ENCODE assay signal across 6 cellular contexts in the genomic region with DNA sequence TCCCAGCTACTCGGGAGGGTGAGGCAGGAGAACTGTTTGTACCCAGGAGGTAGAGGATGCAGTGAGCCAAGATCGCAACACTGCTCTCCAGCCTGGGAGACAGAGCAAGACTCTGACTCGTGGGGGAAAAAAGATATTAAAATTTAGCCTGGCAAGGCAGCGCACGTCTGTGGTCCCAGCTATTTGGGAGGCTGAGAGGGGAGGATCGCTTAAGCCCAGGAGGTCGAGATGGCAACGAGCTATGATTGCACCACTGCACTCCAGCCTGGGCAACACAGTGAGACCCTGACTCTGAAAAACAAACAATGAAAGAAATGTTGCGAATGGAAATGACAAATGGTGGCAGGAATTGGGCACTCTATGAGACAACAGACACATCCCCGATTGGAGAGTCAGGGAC.
DNase-seq lines count a peak whose midpoint lies in the region; ATAC-seq, FAIRE-seq and TF ChIP-seq lines count a peak whose summit lies in the region.
"Not testable (repeated sequence)": the region's sequence is repeated elsewhere in the genome, so short reads cannot be mapped to it uniquely, and the experiment has no call there.

No MANE protein-coding gene starts in this region.

- peak; percentile 55 for DNase-seq in activated CD8-positive, alpha-beta memory T cell treated with anti-CD3 and anti-CD28 coated beads, Interleukin-2, amount 10 ng/mL, durations not matched to agents 7 days and 5 days
- not testable (repeated sequence) for DNase-seq in GM12878 (ENCODE audit: low read depth, low spot score); natural killer cell
- peak in 2 of 3 donors; percentile 3 for DNase-seq in immature natural killer cell
- DNase-seq in spleen: peak; percentile 76

- not testable (repeated sequence) for H3K27me3 ChIP-seq in GM12878 (replicated peaks in 1 of 2; ENCODE audit: control insufficient read depth in 2 of 2, insufficient read depth in 2 of 2, low read length in 1 of 2); spleen (replicated peaks in 1 of 7)

- H3K9ac ChIP-seq in GM12878 (ENCODE audit: control insufficient read depth, insufficient read depth, low read length): not testable (repeated sequence)

- not testable (repeated sequence) for H3K36me3 Mint-ChIP-seq in activated CD8-positive, alpha-beta memory T cell treated with anti-CD3 and anti-CD28 coated beads, Interleukin-2, amount 10 ng/mL, durations not matched to agents 7 days and 5 days; natural killer cell
- peaks cover 7 to 21% (median 11%) of the 10 kb centered on the region in 3 donors for H3K36me3 Mint-ChIP-seq in immature natural killer cell

- H3K79me2 ChIP-seq in GM12878 (ENCODE audit: control insufficient read depth, insufficient read depth, low read length): not testable (repeated sequence)

- RAD21 ChIA-PET in GM12878 (lab: Charles Lee; ENCODE audit: unreplicated experiment): not testable (repeated sequence)

- intact Hi-C loops in GM12878 (cut with micrococcal nuclease; ENCODE audit: unreplicated experiment): loop anchor here (10.0 kb wide), 1 partner anchor 175 kb away; a partner anchor contains a TSS
- intact Hi-C loops in natural killer cell (cut with micrococcal nuclease); spleen (cut with DNase I; ENCODE audit: low total_unique reads): not testable (repeated sequence)

- in situ Hi-C loops in GM12878 (cut with MboI): loop anchor here (25.0 kb wide), 1 partner anchor 682 kb away; no protein-coding TSS in a partner anchor

- not testable (repeated sequence) for H3K4me1 ChIP-seq in HEK293 (ENCODE audit: control insufficient read depth, insufficient read depth, low read length); GM12878 (ENCODE audit: control insufficient read depth, insufficient read depth, low read length); spleen

- TF ChIP-seq POLR2A in GM12878 (IDR thresholded peaks at IDR 0.05; ENCODE audit: low read depth, low read length); spleen (IDR thresholded peaks at IDR 0.05): not testable (repeated sequence)

- H3K27ac Mint-ChIP-seq in activated CD8-positive, alpha-beta memory T cell treated with anti-CD3 and anti-CD28 coated beads, Interleukin-2, amount 10 ng/mL, durations not matched to agents 7 days and 5 days: not testable (repeated sequence)
- H3K27ac Mint-ChIP-seq in immature natural killer cell: peak overlapping the region in 1 of 6 donors; percentile 2
- H3K27ac Mint-ChIP-seq in natural killer cell: peak overlapping the region; percentile 5 to 17

- H3K4me1 Mint-ChIP-seq in activated CD8-positive, alpha-beta memory T cell treated with anti-CD3 and anti-CD28 coated beads, Interleukin-2, amount 10 ng/mL, durations not matched to agents 7 days and 5 days; immature natural killer cell; natural killer cell: not testable (repeated sequence)

- SMC1A ChIA-PET in GM12878 (lab: Charles Lee; ENCODE audit: uncharacterized antibody, unreplicated experiment): not testable (repeated sequence)

- not testable (repeated sequence) for ATAC-seq in activated CD8-positive, alpha-beta memory T cell treated with anti-CD3 and anti-CD28 coated beads, Interleukin-2, amount 10 ng/mL, durations not matched to agents 7 days and 5 days; GM12878; natural killer cell

- not testable (repeated sequence) for H3K4me3 ChIP-seq in HEK293 (ENCODE audit: low read depth, low read length); GM12878; spleen

- not testable (repeated sequence) for TF ChIP-seq RAD21 in GM12878 (IDR thresholded peaks at IDR 0.05; ENCODE audit: insufficient read depth, low read depth, low read length)

- FAIRE-seq in GM12878 (lab: Jason Lieb, UNC): not testable (repeated sequence)

- not testable (repeated sequence) for H2AFZ ChIP-seq in GM12878 (ENCODE audit: control insufficient read depth, low read depth, low read length)

- CTCF ChIA-PET in HEK293 (lab: Yijun Ruan, JAX); activated CD8-positive, alpha-beta memory T cell treated with anti-CD3 and anti-CD28 coated beads, Interleukin-2, amount 10 ng/mL, durations not matched to agents 7 days and 5 days (lab: Charles Lee); GM12878 (lab: Yijun Ruan, JAX): not testable (repeated sequence)

- 95% methylated on average over 10 of the region's 10 CpGs for WGBS in GM12878 (ENCODE audit: insufficient coverage, insufficient replicate concordance, low lambda C conversion rate, missing lambda C conversion rate)
- WGBS in spleen, 5 donors: 94 to 98% (median 95%) methylated on average over 9 to 10 of the region's 10 CpGs

- H3K27me3 Mint-ChIP-seq in activated CD8-positive, alpha-beta memory T cell treated with anti-CD3 and anti-CD28 coated beads, Interleukin-2, amount 10 ng/mL, durations not matched to agents 7 days and 5 days; immature natural killer cell (ENCODE audit: low read depth in 3 of 3); natural killer cell (ENCODE audit: low read depth in 2 of 2): not testable (repeated sequence)

- TF ChIP-seq CTCF in HEK293 (tag by site-specific recombination; IDR thresholded peaks at IDR 0.05); GM12878 (IDR thresholded peaks at IDR 0.05 in 2 of 3, conservative IDR thresholded peaks at IDR 0.05 in 1 of 3; ENCODE audit: control insufficient read depth in 2 of 3, extremely low read depth in 1 of 3, insufficient read depth in 1 of 3, low read depth in 3 of 3, low read length in 3 of 3); natural killer cell (IDR thresholded peaks at IDR 0.05); spleen (IDR thresholded peaks at IDR 0.05 in 8 of 11, conservative IDR thresholded peaks at IDR 0.05 in 3 of 11): not testable (repeated sequence)

- H3K4me2 ChIP-seq in GM12878 (ENCODE audit: control insufficient read depth, insufficient read depth): not testable (repeated sequence)

- not testable (repeated sequence) for H4K20me1 ChIP-seq in GM12878 (ENCODE audit: control insufficient read depth, insufficient read depth)

- H3K4me3 Mint-ChIP-seq in activated CD8-positive, alpha-beta memory T cell treated with anti-CD3 and anti-CD28 coated beads, Interleukin-2, amount 10 ng/mL, durations not matched to agents 7 days and 5 days; immature natural killer cell; natural killer cell: not testable (repeated sequence)

- BruUV-seq in GM12878 (replicated peaks; lab: Mats Ljungman, UMichigan): not testable (repeated sequence)

- not testable (repeated sequence) for H3K36me3 ChIP-seq in HEK293 (ENCODE audit: control insufficient read depth in 2 of 2, insufficient read depth in 1 of 2, low read length in 2 of 2); GM12878 (ENCODE audit: control insufficient read depth in 2 of 2, insufficient read depth in 2 of 2, low read length in 1 of 2)
- H3K36me3 ChIP-seq in spleen: peaks cover 2 to 69% (median 22%) of the 10 kb centered on the region in 6 donors

- POLR2A ChIA-PET in HEK293 (lab: Yijun Ruan, JAX); GM12878 (lab: Charles Lee): not testable (repeated sequence)

- not testable (repeated sequence) for H3K9me3 Mint-ChIP-seq in activated CD8-positive, alpha-beta memory T cell treated with anti-CD3 and anti-CD28 coated beads, Interleukin-2, amount 10 ng/mL, durations not matched to agents 7 days and 5 days (ENCODE audit: low read depth); immature natural killer cell; natural killer cell

- not testable (repeated sequence) for H3K9me3 ChIP-seq in HEK293 (ENCODE audit: control insufficient read depth, insufficient read depth, low read depth, low read length); GM12878 (replicated peaks; ENCODE audit: control insufficient read depth, insufficient read depth, low read length); spleen

- H3K27ac ChIP-seq in HEK293 (ENCODE audit: extremely low read depth, low read depth, low read length); GM12878 (ENCODE audit: control insufficient read depth, insufficient read depth); spleen: not testable (repeated sequence)

- TF ChIP-seq EP300 in GM12878 (IDR thresholded peaks at IDR 0.05; ENCODE audit: borderline replicate concordance in 1 of 2, control insufficient read depth in 1 of 2, low read depth in 2 of 2, low read length in 2 of 2): not testable (repeated sequence)

TF ChIP-seq in HEK293, 187 proteins besides CTCF, POLR2A, EP300 and RAD21:
- TF ChIP-seq ZNF121 (tag by site-specific recombination; IDR thresholded peaks at IDR 0.05): peak; percentile 97

TF ChIP-seq in GM12878, 131 proteins besides CTCF, POLR2A, EP300 and RAD21:
- peak; percentile 22 for TF ChIP-seq RELA (IDR thresholded peaks at IDR 0.05; ENCODE audit: borderline replicate concordance, partially characterized antibody)
